1 cellular context compared by ENCODE assay signal in genomic region chr2:108923736-108924443, GRCh38.
TF ChIP-seq lines count a peak whose summit lies in the region.

No MANE protein-coding gene starts in this region.

TF ChIP-seq in HepG2, 621 proteins besides CTCF, POLR2A, EP300 and RAD21 (continued from another document):
- TF ChIP-seq ZNF407 (CRISPR knock-in tag; IDR thresholded peaks at IDR 0.05; ENCODE audit: not compliant biosample characterization), result no peak
- no peak for TF ChIP-seq PATZ1 (CRISPR knock-in tag; IDR thresholded peaks at IDR 0.05)
